In genomic region chr12:114327765-114328164, GRCh38 we compare ENCODE assay signal across 25 cellular contexts.
DNase-seq lines count a peak whose midpoint lies in the region; ATAC-seq, FAIRE-seq and TF ChIP-seq lines count a peak whose summit lies in the region.
"Had no signal": no experiment of that assay in that cellular context is flagged by ENCODE, and none has a peak within 500 bp of the region (broad histone marks: within the 10 kb centered on the region; RNA-seq: fewer than 3 reads in every experiment).

No MANE protein-coding gene starts in this region.

- CTCF ChIA-PET in HepG2 (lab: Yijun Ruan, JAX; ENCODE audit: low intra/inter-chr PET ratio, low total read pairs) (no interaction called here), K562 (lab: Yijun Ruan, JAX; ENCODE audit: low intra/inter-chr PET ratio) (no interaction called here)

- H3K79me2 ChIP-seq in HepG2 (ENCODE audit: insufficient read depth, low read length), result no peaks in the 10 kb centered on the region
- no peaks in the 10 kb centered on the region for H3K79me2 ChIP-seq in K562 (ENCODE audit: control insufficient read depth, insufficient read depth, low read length)

- H3K27me3 ChIP-seq in right atrium auricular region (no peaks in the 10 kb centered on the region), HepG2 (ENCODE audit: control insufficient read depth in 1 of 2, insufficient read depth in 2 of 2, low read length in 2 of 2) (peaks cover 2 to 3% of the 10 kb centered on the region in 2 experiments; a peak in 2 of 5 replicates), right lobe of liver (no peaks in the 10 kb centered on the region), K562 (ENCODE audit: control insufficient read depth in 2 of 2, insufficient read depth in 2 of 2, low read length in 2 of 2) (no peaks in the 10 kb centered on the region; a peak in 1 of 5 replicates)
- H3K27me3 ChIP-seq: BLaER1 had no signal

- POLR2A ChIA-PET in HepG2 (lab: Yijun Ruan, JAX), result no interaction called here
- POLR2A ChIA-PET in K562 (lab: Yijun Ruan, JAX), result interaction anchor here (1.1 kb wide), 1 partner anchor 16 kb away, joined by 3 read pairs; no protein-coding TSS in a partner anchor

- no peak overlapping the region for H3K27ac ChIP-seq in right atrium auricular region
- no peak overlapping the region for H3K27ac ChIP-seq in HepG2 (ENCODE audit: extremely low read length, insufficient read depth, low read length)
- H3K27ac ChIP-seq in right lobe of liver, result no peak overlapping the region
- no peak overlapping the region for H3K27ac ChIP-seq in K562 (ENCODE audit: extremely low read depth, low read depth, low read length)
- H3K27ac ChIP-seq: 22Rv1, BLaER1 had no signal

- peak; percentile 36 for ATAC-seq in Right ventricle myocardium superior (ENCODE audit: poor library complexity)
- ATAC-seq in HepG2, result no peak
- ATAC-seq in right lobe of liver, result no peak
- no peak for ATAC-seq in K562
- ATAC-seq: GM12878 had no signal

- TF ChIP-seq RAD21 in HepG2 (CRISPR knock-in tag; IDR thresholded peaks at IDR 0.05), result no peak
- no peak for TF ChIP-seq RAD21 in K562 (CRISPR knock-in tag; conservative IDR thresholded peaks at IDR 0.05 in 1 of 2, IDR thresholded peaks at IDR 0.05 in 1 of 2)

- H3K36me3 ChIP-seq in right atrium auricular region (no peaks in the 10 kb centered on the region), HepG2 (replicated peaks in 1 of 2; ENCODE audit: control insufficient read depth in 1 of 2, insufficient read depth in 2 of 2, low read length in 2 of 2) (no peaks in the 10 kb centered on the region), right lobe of liver (no peaks in the 10 kb centered on the region), K562 (ENCODE audit: control insufficient read depth, insufficient read depth, low read length) (no peaks in the 10 kb centered on the region)
- H3K36me3 ChIP-seq: BE2C, BLaER1 had no signal

- H4K20me1 ChIP-seq in HepG2 (ENCODE audit: insufficient read depth, low read length) (no peaks in the 10 kb centered on the region), K562 (replicated peaks; ENCODE audit: control insufficient read depth, insufficient read depth, low read length) (no peaks in the 10 kb centered on the region)
- H4K20me1 ChIP-seq: BLaER1 had no signal

- H3K9ac ChIP-seq in HepG2 (ENCODE audit: insufficient read depth, low read depth, low read length) (no peak overlapping the region), K562 (ENCODE audit: insufficient read depth in 1 of 2, low read depth in 2 of 2, low read length in 2 of 2) (no peak overlapping the region)
- H3K9ac ChIP-seq: BLaER1 had no signal

- FAIRE-seq in HepG2 (lab: Jason Lieb, UNC) (no peak), K562 (lab: Jason Lieb, UNC) (no peak)
- FAIRE-seq: GM12878, GM12892, GM18507 had no signal

- H3K9me1 ChIP-seq in K562 (ENCODE audit: control insufficient read depth, insufficient read depth, low read length), result no peaks in the 10 kb centered on the region

- H2AFZ ChIP-seq in HepG2 (ENCODE audit: low read length) (no peak overlapping the region), K562 (ENCODE audit: low read depth, low read length) (no peak overlapping the region)

- H3K4me2 ChIP-seq in HepG2 (ENCODE audit: low read depth, low read length), result no peak overlapping the region
- no peak overlapping the region for H3K4me2 ChIP-seq in K562 (ENCODE audit: insufficient read depth, low read length)
- H3K4me2 ChIP-seq: BLaER1 had no signal

- in situ Hi-C loops in HepG2 (cut with HindIII; ENCODE audit: extremely low pct_ligation_motif_present, low pct_unique_long_range_greater_than_20kb) (no loop called here), K562 (cut with MboI) (no loop called here)

- TF ChIP-seq CTCF in right atrium auricular region (IDR thresholded peaks at IDR 0.05) (no peak), HepG2 (CRISPR knock-in tag; IDR thresholded peaks at IDR 0.05) (no peak), right lobe of liver (IDR thresholded peaks at IDR 0.05) (no peak), K562 (IDR thresholded peaks at IDR 0.05 in 2 of 3, conservative IDR thresholded peaks at IDR 0.05 in 1 of 3; ENCODE audit: insufficient read depth in 2 of 3, low read depth in 1 of 3, low read length in 3 of 3) (no peak)

- no peak overlapping the region for H3K4me3 ChIP-seq in right atrium auricular region
- H3K4me3 ChIP-seq in HepG2 (replicated peaks in 1 of 3; ENCODE audit: insufficient read depth in 1 of 3, low read depth in 2 of 3, low read length in 3 of 3), result no peak overlapping the region
- H3K4me3 ChIP-seq in right lobe of liver, result no peak overlapping the region
- no peak overlapping the region for H3K4me3 ChIP-seq in K562
- H3K4me3 ChIP-seq: BLaER1, GM12878 had no signal

- no TSS peak for BruUV-seq in HepG2 (replicated peaks; lab: Mats Ljungman, UMichigan)
- BruUV-seq in K562 (replicated peaks; lab: Mats Ljungman, UMichigan), result no TSS peak

- no peak for DNase-seq in Right ventricle myocardium superior
- no peak for DNase-seq in right atrium auricular region (ENCODE audit: low spot score)
- no peak for DNase-seq in HepG2 (ENCODE audit: low spot score)
- no peak for DNase-seq in right lobe of liver
- DNase-seq in K562 (ENCODE audit: extremely low read depth in 1 of 4, low spot score in 3 of 4), result no peak
- no peak for DNase-seq in SW 1271 (lab: John Stamatoyannopoulos, UW)
- DNase-seq: ACHN; BE2C; C1 segment of cervical spinal cord; CD4-positive, alpha-beta memory T cell; CD4-positive, CD25-positive, alpha-beta regulatory T cell; CD8-positive, alpha-beta memory T cell; COR-L47; DMS 273 treated with DMSO at 0.1 percent for 48 hours; DMS153; DMS53; DMS79; DND-41; EL; GDM1 had no signal

- H3K9me3 ChIP-seq in right atrium auricular region (peaks cover 0 to 4% of the 10 kb centered on the region in 2 donors), HepG2 (ENCODE audit: low read length) (no peaks in the 10 kb centered on the region), right lobe of liver (no peaks in the 10 kb centered on the region), K562 (replicated peaks; ENCODE audit: control insufficient read depth, insufficient read depth, low read depth, low read length) (no peaks in the 10 kb centered on the region)
- H3K9me3 ChIP-seq: BE2C, BLaER1 had no signal

- H3K4me1 ChIP-seq in right atrium auricular region (no peaks in the 10 kb centered on the region), HepG2 (ENCODE audit: insufficient read depth, low read length) (no peaks in the 10 kb centered on the region), right lobe of liver (no peaks in the 10 kb centered on the region), K562 (replicated peaks in 1 of 2; ENCODE audit: control insufficient read depth in 2 of 2, insufficient read depth in 2 of 2, low read length in 2 of 2) (no peaks in the 10 kb centered on the region)
- H3K4me1 ChIP-seq: BE2C, BLaER1 had no signal

- intact Hi-C loops in Right ventricle myocardium superior (cut with DNase I) (no loop called here), HepG2 (cut with micrococcal nuclease; ENCODE audit: unreplicated experiment) (no loop called here), right lobe of liver (cut with DNase I) (no loop called here), K562 (cut with micrococcal nuclease) (no loop called here)

- TF ChIP-seq EP300 in HepG2 (IDR thresholded peaks at IDR 0.05; ENCODE audit: low read depth in 2 of 2, low read length in 2 of 2) (no peak), HepG2 (CRISPR knock-in tag; IDR thresholded peaks at IDR 0.05; ENCODE audit: borderline replicate concordance) (no peak), K562 (IDR thresholded peaks at IDR 0.05; ENCODE audit: low read length) (no peak)

- TF ChIP-seq POLR2A in HepG2 (IDR thresholded peaks at IDR 0.05; ENCODE audit: insufficient read depth in 1 of 2, low read depth in 2 of 2, low read length in 2 of 2) (no peak), right lobe of liver (IDR thresholded peaks at IDR 0.05) (no peak), K562 (conservative IDR thresholded peaks at IDR 0.05) (no peak)

TF ChIP-seq in HepG2, 621 proteins besides CTCF, POLR2A, EP300 and RAD21 (continues in another document):
- TF ChIP-seq RNF219 (CRISPR knock-in tag; IDR thresholded peaks at IDR 0.05), result no peak

TF ChIP-seq in K562, 482 proteins besides CTCF, POLR2A, EP300 and RAD21:
- no peak for TF ChIP-seq PTBP1 (IDR thresholded peaks at IDR 0.05; ENCODE audit: low read depth, low read length)
- TF ChIP-seq ZNF316 (IDR thresholded peaks at IDR 0.05), result peak; percentile 38; the same call in 1 of the 2 replicates
- TF ChIP-seq MAFF (IDR thresholded peaks at IDR 0.05; ENCODE audit: low read length), result peak; percentile 14; the same call in 1 of the 2 replicates
- TF ChIP-seq HNRNPH1 (optimal IDR thresholded peaks at IDR 0.05; ENCODE audit: low read depth, low read length), result no peak
- TF ChIP-seq MAFG (tag; conservative IDR thresholded peaks at IDR 0.05), result 0 out of 2 replicates have a peak, but pooled peaks have one; percentile 27
- TF ChIP-seq SRSF3 (IDR thresholded peaks at IDR 0.05; ENCODE audit: insufficient read depth, low read length), result no peak
- TF ChIP-seq PHB (CRISPR knock-in tag; IDR thresholded peaks at IDR 0.05), result no peak
- TF ChIP-seq, protein P1, sequence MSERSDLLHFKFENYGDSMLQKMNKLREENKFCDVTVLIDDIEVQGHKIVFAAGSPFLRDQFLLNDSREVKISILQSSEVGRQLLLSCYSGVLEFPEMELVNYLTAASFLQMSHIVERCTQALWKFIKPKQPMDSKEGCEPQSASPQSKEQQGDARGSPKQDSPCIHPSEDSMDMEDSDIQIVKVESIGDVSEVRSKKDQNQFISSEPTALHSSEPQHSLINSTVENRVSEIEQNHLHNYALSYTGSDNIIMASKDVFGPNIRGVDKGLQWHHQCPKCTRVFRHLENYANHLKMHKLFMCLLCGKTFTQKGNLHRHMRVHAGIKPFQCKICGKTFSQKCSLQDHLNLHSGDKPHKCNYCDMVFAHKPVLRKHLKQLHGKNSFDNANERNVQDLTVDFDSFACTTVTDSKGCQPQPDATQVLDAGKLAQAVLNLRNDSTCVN (CRISPR knock-in tag; IDR thresholded peaks at IDR 0.05), result no peak
- TF ChIP-seq NKRF (IDR thresholded peaks at IDR 0.05; ENCODE audit: borderline replicate concordance), result no peak
- no peak for TF ChIP-seq FUS (optimal IDR thresholded peaks at IDR 0.05; ENCODE audit: low read depth, low read length)
TF ChIP-seq in K562: peak in this region for 3.
